ENCODE assay signal across 8 cellular contexts in the genomic region with DNA sequence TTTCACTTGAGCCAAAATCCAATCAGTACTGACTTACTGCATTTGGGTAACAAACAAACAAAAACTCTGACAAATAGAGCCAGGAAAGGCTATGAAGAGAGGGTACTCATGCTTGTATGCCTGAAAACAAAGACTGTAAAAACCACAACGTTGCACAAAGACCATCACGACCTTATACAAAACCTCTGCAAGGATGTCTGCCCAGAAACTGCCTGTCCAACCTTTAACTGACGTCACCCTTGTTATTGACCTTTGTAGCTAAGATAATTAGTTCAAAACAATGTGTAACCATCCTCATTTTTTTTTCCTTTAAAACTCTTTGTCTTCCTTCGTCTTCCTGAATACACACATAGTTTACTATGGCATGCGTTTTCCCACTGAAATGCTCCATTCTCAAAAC. TPM values are rescaled to one million over a fixed set of nuclear protein-coding genes. Genes with fewer than 3 reads are reported as not detected.
A peak's percentile ranks its signal among the peaks of the same experiment; 100 is the strongest.
DNase-seq lines count a peak whose midpoint lies in the region; ATAC-seq and TF ChIP-seq lines count a peak whose summit lies in the region.

No MANE protein-coding gene starts in this region.

- no peak for ATAC-seq in activated naive CD4-positive, alpha-beta T cell treated with anti-CD3 and anti-CD28 coated beads, Interleukin-2, amount 50 U/mL, for 72 hours
- ATAC-seq in activated T-helper 17 cell treated with anti-CD3 and anti-CD28 coated beads, Interleukin-2, amount 50 U/mL, for 72 hours (replicated peaks), result no peak
- no peak for ATAC-seq in left lung

- H3K9me3 Mint-ChIP-seq in activated naive CD4-positive, alpha-beta T cell treated with anti-CD3 and anti-CD28 coated beads for 36 hours, result no peaks in the 10 kb centered on the region
- no peaks in the 10 kb centered on the region for H3K9me3 Mint-ChIP-seq in activated naive CD4-positive, alpha-beta T cell treated with anti-CD3 and anti-CD28 coated beads, Interleukin-2, amount 50 U/mL, for 72 hours
- H3K9me3 Mint-ChIP-seq in activated T-helper 17 cell treated with anti-CD3 and anti-CD28 coated beads, Interleukin-2, amount 50 U/mL, for 72 hours, result no peaks in the 10 kb centered on the region

- peaks cover 14% of the 10 kb centered on the region for H3K4me1 Mint-ChIP-seq in activated naive CD4-positive, alpha-beta T cell treated with anti-CD3 and anti-CD28 coated beads for 36 hours (ENCODE audit: low read depth)
- H3K4me1 Mint-ChIP-seq in activated T-helper 17 cell treated with anti-CD3 and anti-CD28 coated beads, Interleukin-2, amount 50 U/mL, for 72 hours, result peaks cover 10% of the 10 kb centered on the region

- no peaks in the 10 kb centered on the region for H3K27me3 Mint-ChIP-seq in activated naive CD4-positive, alpha-beta T cell treated with anti-CD3 and anti-CD28 coated beads for 36 hours (ENCODE audit: low read depth)
- no peaks in the 10 kb centered on the region for H3K27me3 Mint-ChIP-seq in activated T-helper 17 cell treated with anti-CD3 and anti-CD28 coated beads, Interleukin-2, amount 50 U/mL, for 72 hours

- CTCF ChIA-PET in activated naive CD4-positive, alpha-beta T cell treated with anti-CD3 and anti-CD28 coated beads for 36 hours (lab: Charles Lee), result no interaction called here

- DNase-seq in activated naive CD4-positive, alpha-beta T cell treated with anti-CD3 and anti-CD28 coated beads for 36 hours, result no peak
- DNase-seq in activated naive CD4-positive, alpha-beta T cell treated with anti-CD3 and anti-CD28 coated beads, Interleukin-2, amount 50 U/mL, for 72 hours (ENCODE audit: low spot score in 2 of 2), result no peak
- peak; percentile 37 for DNase-seq in kidney tubule cell (ENCODE audit: low spot score)
- no peak for DNase-seq in left lung
- DNase-seq in stimulated activated CD4-positive, alpha-beta T cell treated with anti-CD3 and anti-CD28 coated beads, Interleukin-2, amount 100 ng/mL, for 48 hours, result no peak
- no peak for DNase-seq in activated CD8-positive, alpha-beta memory T cell treated with anti-CD3 and anti-CD28 coated beads, Interleukin-2, amount 50 U/mL, for 48 hours

- peaks cover 31% of the 10 kb centered on the region for H3K36me3 Mint-ChIP-seq in activated naive CD4-positive, alpha-beta T cell treated with anti-CD3 and anti-CD28 coated beads for 36 hours (ENCODE audit: low read depth)
- peaks cover 22 to 33% of the 10 kb centered on the region in 2 donors for H3K36me3 Mint-ChIP-seq in activated naive CD4-positive, alpha-beta T cell treated with anti-CD3 and anti-CD28 coated beads, Interleukin-2, amount 50 U/mL, for 72 hours
- peaks cover 45% of the 10 kb centered on the region for H3K36me3 Mint-ChIP-seq in activated T-helper 17 cell treated with anti-CD3 and anti-CD28 coated beads, Interleukin-2, amount 50 U/mL, for 72 hours (ENCODE audit: low read depth)

- H3K27me3 ChIP-seq in left lung, result no peaks in the 10 kb centered on the region

- no peaks in the 10 kb centered on the region for H3K36me3 ChIP-seq in left lung

- H3K4me3 ChIP-seq in left lung, result peak overlapping the region in 1 of 2 donors; percentile 92

- H3K27ac Mint-ChIP-seq in activated naive CD4-positive, alpha-beta T cell treated with anti-CD3 and anti-CD28 coated beads for 36 hours, result peak overlapping the region; percentile 96
- H3K27ac Mint-ChIP-seq in activated naive CD4-positive, alpha-beta T cell treated with anti-CD3 and anti-CD28 coated beads, Interleukin-2, amount 50 U/mL, for 72 hours, result peak overlapping the region in 1 of 2 donors; percentile 97
- peak overlapping the region; percentile 96 for H3K27ac Mint-ChIP-seq in activated T-helper 17 cell treated with anti-CD3 and anti-CD28 coated beads, Interleukin-2, amount 50 U/mL, for 72 hours

- no peak for TF ChIP-seq CTCF in left lung (IDR thresholded peaks at IDR 0.05)

- intact Hi-C loops in activated naive CD4-positive, alpha-beta T cell treated with anti-CD3 and anti-CD28 coated beads for 36 hours (cut with micrococcal nuclease), result loop anchor here (1.0 to 2.0 kb wide), 11 partner anchors 17 to 1141 kb away; a partner anchor contains a TSS
- intact Hi-C loops in left lung (cut with DNase I), result no loop called here

- H3K27ac ChIP-seq in temporal lobe (ENCODE audit: low read depth, low read length), result peak overlapping the region; percentile 94
- H3K27ac ChIP-seq in left lung, result peak overlapping the region in 1 of 2 donors; percentile 99

- H3K9me3 ChIP-seq in left lung, result no peaks in the 10 kb centered on the region

- no peak overlapping the region for H3K4me3 Mint-ChIP-seq in activated naive CD4-positive, alpha-beta T cell treated with anti-CD3 and anti-CD28 coated beads for 36 hours
- H3K4me3 Mint-ChIP-seq in activated T-helper 17 cell treated with anti-CD3 and anti-CD28 coated beads, Interleukin-2, amount 50 U/mL, for 72 hours, result peak overlapping the region; percentile 99

- peaks cover 16 to 28% of the 10 kb centered on the region in 2 donors for H3K4me1 ChIP-seq in left lung

RNA-seq across cellular contexts. Expression of a gene that starts 0.8 kb away (rescaled TPM):
- total RNA-seq in activated naive CD4-positive, alpha-beta T cell treated with anti-CD3 and anti-CD28 coated beads for 36 hours, result 10 to 100 TPM; 53.3 to 53.9 TPM
- 10 to 100 TPM; 61.0 to 65.7 TPM for total RNA-seq in activated naive CD4-positive, alpha-beta T cell treated with anti-CD3 and anti-CD28 coated beads, Interleukin-2, amount 50 U/mL, for 72 hours
- 10 to 100 TPM; 47.5 to 56.7 TPM for total RNA-seq in activated T-helper 17 cell treated with anti-CD3 and anti-CD28 coated beads, Interleukin-2, amount 50 U/mL, for 72 hours
- total RNA-seq in temporal lobe (63.9 TPM), left lung (10 to 100 TPM; 30.2 to 35.6 TPM)

RNA-seq across cellular contexts. Expression of a gene that starts 18.0 kb away (rescaled TPM):
- 10 to 100 TPM; 47.5 to 56.2 TPM for total RNA-seq in activated naive CD4-positive, alpha-beta T cell treated with anti-CD3 and anti-CD28 coated beads for 36 hours
- total RNA-seq in activated naive CD4-positive, alpha-beta T cell treated with anti-CD3 and anti-CD28 coated beads, Interleukin-2, amount 50 U/mL, for 72 hours, result 10 to 100 TPM; 36.5 to 60.3 TPM
- total RNA-seq in activated T-helper 17 cell treated with anti-CD3 and anti-CD28 coated beads, Interleukin-2, amount 50 U/mL, for 72 hours, result 10 to 100 TPM; 28.4 to 56.4 TPM
- total RNA-seq in temporal lobe (22.9 TPM), left lung (10 to 100 TPM; 30.2 to 32.6 TPM)

RNA-seq across cellular contexts. Expression of a gene that starts 20.2 kb away (rescaled TPM):
- not detected for total RNA-seq in activated naive CD4-positive, alpha-beta T cell treated with anti-CD3 and anti-CD28 coated beads for 36 hours
- not detected for total RNA-seq in activated naive CD4-positive, alpha-beta T cell treated with anti-CD3 and anti-CD28 coated beads, Interleukin-2, amount 50 U/mL, for 72 hours
- total RNA-seq in activated T-helper 17 cell treated with anti-CD3 and anti-CD28 coated beads, Interleukin-2, amount 50 U/mL, for 72 hours, result not detected
- total RNA-seq in temporal lobe (0.25 TPM), left lung (1 to 10 TPM; 1.5 to 2.5 TPM)

RNA-seq across cellular contexts. Expression of a gene that starts 37.4 kb away (rescaled TPM):
- total RNA-seq in activated naive CD4-positive, alpha-beta T cell treated with anti-CD3 and anti-CD28 coated beads for 36 hours, result 10 to 100 TPM; 72.6 to 79.0 TPM
- 100 to 1,000 TPM in 1 of 2 donors, 10 to 100 TPM in 1; 77.0 to 104 TPM for total RNA-seq in activated naive CD4-positive, alpha-beta T cell treated with anti-CD3 and anti-CD28 coated beads, Interleukin-2, amount 50 U/mL, for 72 hours
- 10 to 100 TPM; 48.9 to 64.9 TPM for total RNA-seq in activated T-helper 17 cell treated with anti-CD3 and anti-CD28 coated beads, Interleukin-2, amount 50 U/mL, for 72 hours
- total RNA-seq in temporal lobe (25.8 TPM), left lung (10 to 100 TPM; 50.8 to 61.3 TPM)

RNA-seq across cellular contexts. Expression of a gene that starts 38.6 kb away (rescaled TPM):
- total RNA-seq in activated naive CD4-positive, alpha-beta T cell treated with anti-CD3 and anti-CD28 coated beads for 36 hours, result 1 to 10 TPM; 3.3 to 4.6 TPM
- 1 to 10 TPM; 4.2 to 5.4 TPM for total RNA-seq in activated naive CD4-positive, alpha-beta T cell treated with anti-CD3 and anti-CD28 coated beads, Interleukin-2, amount 50 U/mL, for 72 hours
- 1 to 10 TPM; 1.5 to 1.9 TPM for total RNA-seq in activated T-helper 17 cell treated with anti-CD3 and anti-CD28 coated beads, Interleukin-2, amount 50 U/mL, for 72 hours
- total RNA-seq in temporal lobe, result 198 TPM
- 10 to 100 TPM in 1 of 2 donors, 1 to 10 TPM in 1; 4.5 to 15.0 TPM for total RNA-seq in left lung
